6 cellular contexts compared by ENCODE assay signal in genomic region chr4:169027663-169028062, GRCh38.
"Had no signal": no experiment of that assay in that cellular context is flagged by ENCODE, and none has a peak within 500 bp of the region (broad histone marks: within the 10 kb centered on the region; RNA-seq: fewer than 3 reads in every experiment).

No MANE protein-coding gene starts in this region.

- DNase-seq: GDM1, GF-D8 had no signal

- ATAC-seq: GM12878 had no signal

- FAIRE-seq: G401.6, GM12878, GM12892, GM18507 had no signal

- H3K4me3 ChIP-seq: GM12878 had no signal
